24 cellular contexts compared by ENCODE assay signal in genomic region chr20:20527661-20528060, GRCh38.
"Had no signal": no experiment of that assay in that cellular context is flagged by ENCODE, and none has a peak within 500 bp of the region (broad histone marks: within the 10 kb centered on the region; RNA-seq: fewer than 3 reads in every experiment).

No MANE protein-coding gene starts in this region.

- H3K36me3 Mint-ChIP-seq: natural killer cell treated with Interleukin-12 subunit alpha and Interleukin-12 subunit beta and Interleukin-15 and Interleukin-18, amount 100 ng/mL, for 72 hours had no signal

- H3K4me3 Mint-ChIP-seq: memory B cell; mesothelial cell of epicardium; natural killer cell treated with Interleukin-12 subunit alpha and Interleukin-12 subunit beta and Interleukin-15 and Interleukin-18, amount 100 ng/mL, for 72 hours had no signal

- DNase-seq: dermis blood vessel endothelial cell; effector memory CD4-positive, alpha-beta T cell; foreskin keratinocyte; heart left ventricle; kidney; mucosa of descending colon; naive B cell; ovary; sigmoid colon; spleen; stimulated activated CD4-positive, alpha-beta T cell treated with anti-CD3 and anti-CD28 coated beads, Interleukin-2, amount 100 ng/mL, for 48 hours; stimulated activated naive CD4-positive, alpha-beta T cell had no signal

- H3K4me1 ChIP-seq: foreskin keratinocyte, sigmoid colon, spleen, vagina had no signal

- H3K9me3 ChIP-seq: esophagus muscularis mucosa, gastroesophageal sphincter, heart left ventricle, mucosa of descending colon, ovary, right atrium auricular region, sigmoid colon, spleen, thoracic aorta, tibial nerve, vagina had no signal

- H3K27me3 Mint-ChIP-seq: memory B cell; naive B cell; natural killer cell treated with Interleukin-12 subunit alpha and Interleukin-12 subunit beta and Interleukin-15 and Interleukin-18, amount 100 ng/mL, for 72 hours had no signal

- H3K27ac Mint-ChIP-seq: memory B cell; mesothelial cell of epicardium; natural killer cell treated with Interleukin-12 subunit alpha and Interleukin-12 subunit beta and Interleukin-15 and Interleukin-18, amount 100 ng/mL, for 72 hours had no signal

- H3K27me3 ChIP-seq: esophagus muscularis mucosa, foreskin keratinocyte, gastroesophageal sphincter, heart left ventricle, hepatocyte, ovary, right atrium auricular region, sigmoid colon, spleen, tibial nerve, vagina had no signal

- H3K4me3 ChIP-seq: coronary artery, esophagus muscularis mucosa, gastroesophageal sphincter, heart left ventricle, hepatocyte, lung, mucosa of descending colon, ovary, right atrium auricular region, sigmoid colon, spleen, thoracic aorta, tibial nerve, vagina had no signal

- H3K27ac ChIP-seq: coronary artery, esophagus muscularis mucosa, foreskin keratinocyte, gastroesophageal sphincter, heart left ventricle, hepatocyte, ovary, right atrium auricular region, sigmoid colon, thoracic aorta, tibial nerve, vagina had no signal

- ATAC-seq: foreskin keratinocyte, gastroesophageal sphincter, mucosa of descending colon had no signal

- H3K4me1 Mint-ChIP-seq: mesothelial cell of epicardium, naive B cell had no signal

- H3K36me3 ChIP-seq: ovary had no signal

- H3K9me3 Mint-ChIP-seq: memory B cell; mesothelial cell of epicardium; naive B cell; natural killer cell treated with Interleukin-12 subunit alpha and Interleukin-12 subunit beta and Interleukin-15 and Interleukin-18, amount 100 ng/mL, for 72 hours had no signal
